Comparison of ENCODE assay signal across 14 cellular contexts in the genomic region with DNA sequence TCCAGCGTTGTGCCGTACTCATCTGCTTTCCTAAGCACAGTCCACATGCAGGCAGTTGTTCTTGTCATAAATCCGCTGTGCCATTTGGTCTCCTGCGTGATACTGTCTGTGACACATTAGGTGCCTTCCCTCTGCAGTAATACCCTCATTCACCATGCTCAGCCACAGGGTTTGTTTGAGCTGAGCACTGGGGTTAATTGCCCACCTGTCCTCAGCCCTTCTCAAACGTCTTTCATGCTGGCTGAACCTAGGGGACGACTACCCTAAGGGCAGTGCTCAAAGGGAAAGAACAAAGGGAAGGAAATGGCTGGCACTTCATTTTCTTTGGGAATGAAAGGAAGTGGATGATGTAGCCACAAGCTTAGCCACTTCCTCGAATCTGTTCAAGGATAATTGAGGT.
DNase-seq lines count a peak whose midpoint lies in the region; ATAC-seq and TF ChIP-seq lines count a peak whose summit lies in the region.
"Had no signal": no experiment of that assay in that cellular context is flagged by ENCODE, and none has a peak within 500 bp of the region (broad histone marks: within the 10 kb centered on the region; RNA-seq: fewer than 3 reads in every experiment).

No MANE protein-coding gene starts in this region.

- H3K4me3 Mint-ChIP-seq in nephron, result no peak overlapping the region
- H3K4me3 Mint-ChIP-seq: activated naive CD8-positive, alpha-beta T cell; IgD-negative memory B cell; stimulated activated naive CD8-positive, alpha-beta T cell treated with anti-CD3 and anti-CD28 coated beads, Interleukin-15, Interleukin-2, amounts not matched to agents 100 ng/mL and 50 ng/mL, for 24 hours had no signal

- no peak for TF ChIP-seq POLR2A in GM18505 (IDR thresholded peaks at IDR 0.05; ENCODE audit: borderline replicate concordance, extremely low read depth, insufficient read depth, insufficient read length)

- no peak for TF ChIP-seq CTCF in nephron (IDR thresholded peaks at IDR 0.05; ENCODE audit: unreplicated experiment in 3 of 3)

- peak; percentile 61 for DNase-seq in NCI-H2029 (lab: John Stamatoyannopoulos, UW)
- DNase-seq in SJCRH30, result peak; percentile 79 to 92
- no peak for DNase-seq in activated CD4-positive, alpha-beta T cell treated with anti-CD3 and anti-CD28 coated beads for 1 hour
- DNase-seq: activated CD8-positive, alpha-beta memory T cell treated with anti-CD3 and anti-CD28 coated beads, Interleukin-2, amount 50 U/mL, for 4 hours; NCI-H446; right cardiac atrium had no signal

- no peaks in the 10 kb centered on the region for H3K9me3 Mint-ChIP-seq in nephron
- H3K9me3 Mint-ChIP-seq: IgD-negative memory B cell; stimulated activated naive CD8-positive, alpha-beta T cell treated with anti-CD3 and anti-CD28 coated beads, Interleukin-15, Interleukin-2, amounts not matched to agents 100 ng/mL and 50 ng/mL, for 24 hours had no signal

- H3K4me1 ChIP-seq in ES-I3 (ENCODE audit: insufficient read depth, low read length) (peaks cover 20% of the 10 kb centered on the region), SJCRH30 (peaks cover 21% of the 10 kb centered on the region)

- peak overlapping the region; percentile 42 for H3K4me3 ChIP-seq in SJCRH30

- H3K9me3 ChIP-seq in ES-I3 (ENCODE audit: control insufficient read depth, insufficient read depth, low read length) (no peaks in the 10 kb centered on the region), SJCRH30 (replicated peaks) (no peaks in the 10 kb centered on the region)

- H3K27ac Mint-ChIP-seq in nephron, result peak overlapping the region; percentile 44 to 71 (median 66)
- H3K27ac Mint-ChIP-seq: activated naive CD8-positive, alpha-beta T cell; IgD-negative memory B cell; stimulated activated naive CD8-positive, alpha-beta T cell treated with anti-CD3 and anti-CD28 coated beads, Interleukin-15, Interleukin-2, amounts not matched to agents 100 ng/mL and 50 ng/mL, for 24 hours had no signal

- H3K27me3 Mint-ChIP-seq in nephron (ENCODE audit: low read depth), result peaks cover 5% of the 10 kb centered on the region
- H3K27me3 Mint-ChIP-seq: activated naive CD8-positive, alpha-beta T cell; IgD-negative memory B cell had no signal

- peak overlapping the region; percentile 79 for H3K27ac ChIP-seq in SJCRH30

- H3K9ac ChIP-seq in ES-I3 (ENCODE audit: low read depth, low read length), result 0 out of 2 replicates have a peak overlapping the region, but pooled peaks have one; percentile 6

- H3K27me3 ChIP-seq in SJCRH30, result no peaks in the 10 kb centered on the region

- peaks cover 25% of the 10 kb centered on the region for H3K4me1 Mint-ChIP-seq in nephron

- no peaks in the 10 kb centered on the region for H3K36me3 Mint-ChIP-seq in nephron (ENCODE audit: low read depth)
- H3K36me3 Mint-ChIP-seq: activated naive CD8-positive, alpha-beta T cell; IgD-negative memory B cell had no signal

- no peaks in the 10 kb centered on the region for H3K36me3 ChIP-seq in ES-I3 (ENCODE audit: insufficient read depth, low read length)
- no peaks in the 10 kb centered on the region for H3K36me3 ChIP-seq in SJCRH30

- ATAC-seq in GM18505 (IDR thresholded peaks at IDR 0.05; ENCODE audit: unreplicated experiment) (no peak), HG03175 (IDR thresholded peaks at IDR 0.05; ENCODE audit: unreplicated experiment) (no peak), HG03378 (IDR thresholded peaks at IDR 0.05; ENCODE audit: unreplicated experiment) (no peak)
- ATAC-seq: right cardiac atrium had no signal
